35 cellular contexts compared by ENCODE assay signal in genomic region chr10:71438761-71439160, GRCh38. TPM values are rescaled to one million over a fixed set of nuclear protein-coding genes. Genes with fewer than 3 reads are reported as not detected.
"Had no signal": no experiment of that assay in that cellular context is flagged by ENCODE, and none has a peak within 500 bp of the region (broad histone marks: within the 10 kb centered on the region; RNA-seq: fewer than 3 reads in every experiment).

No MANE protein-coding gene starts in this region.

- H3K27me3 Mint-ChIP-seq: activated CD8-positive, alpha-beta T cell treated with anti-CD3 and anti-CD28 coated beads for 36 hours; activated naive CD8-positive, alpha-beta T cell treated with anti-CD3 and anti-CD28 coated beads for 36 hours had no signal

- H3K4me2 ChIP-seq: KMS-11 had no signal

- H3K36me3 Mint-ChIP-seq: activated naive CD8-positive, alpha-beta T cell treated with anti-CD3 and anti-CD28 coated beads for 36 hours had no signal

- H3K4me1 ChIP-seq: Peyer's patch had no signal

- DNase-seq: activated CD4-positive, alpha-beta T cell treated with anti-CD3 and anti-CD28 coated beads, Interleukin-2, amount 10 ng/mL, durations not matched to agents 24 days and 14 days; activated CD4-positive, alpha-beta T cell treated with anti-CD3 and anti-CD28 coated beads, Interleukin-2, amount 50 U/mL, for 4 hours; activated CD8-positive, alpha-beta T cell treated with anti-CD3 and anti-CD28 coated beads for 36 hours; activated effector memory CD4-positive, alpha-beta T cell treated with anti-CD3 and anti-CD28 coated beads, Interleukin-2, amount 50 U/mL, for 16 hours; activated naive CD4-positive, alpha-beta T cell; activated naive CD4-positive, alpha-beta T cell treated with anti-CD3 and anti-CD28 coated beads, Interleukin-2, amount 50 U/mL, for 16 hours; activated naive CD8-positive, alpha-beta T cell treated with anti-CD3 and anti-CD28 coated beads for 36 hours; activated T-cell treated with anti-CD3 and anti-CD28 coated beads, Interleukin-2, amount 50 U/mL, for 1 hour; activated T-cell treated with anti-CD3 and anti-CD28 coated beads, Interleukin-2, amount 50 U/mL, for 72 hours; amniotic stem cell; MM.1S; MV-4-11; NCI-H1092; NCI-H146; NCI-H187; NCI-H2029 treated with DMSO at 0.1 percent for 48 hours; NCI-H2107; NCI-H2171; NCI-H510A; NCI-H526; NCI-H748 treated with DMSO at 0.1 percent for 48 hours; NK-92 treated with Interleukin-12 subunit alpha and Interleukin-12 subunit beta, amount 100 ng/mL, for 24 hours; PC-3; Peyer's patch; RPMI8226; SIG-M5; SW 1271; T-helper 1 cell; T-helper 2 cell; T-helper 9 cell; WERI-Rb-1 had no signal

- H3K4me3 Mint-ChIP-seq: activated CD4-positive, alpha-beta T cell treated with anti-CD3 and anti-CD28 coated beads, Interleukin-2, amount 10 ng/mL, durations not matched to agents 24 days and 14 days; activated CD8-positive, alpha-beta T cell treated with anti-CD3 and anti-CD28 coated beads for 36 hours; activated naive CD8-positive, alpha-beta T cell treated with anti-CD3 and anti-CD28 coated beads for 36 hours; activated T-cell treated with anti-CD3 and anti-CD28 coated beads, Interleukin-2, amount 50 U/mL, for 72 hours; activated T-helper 17 cell treated with anti-CD3 and anti-CD28 coated beads, Interleukin-2, amount 50 U/mL, for 72 hours had no signal

- H3K27ac Mint-ChIP-seq: activated CD4-positive, alpha-beta T cell treated with anti-CD3 and anti-CD28 coated beads, Interleukin-2, amount 10 ng/mL, durations not matched to agents 24 days and 14 days; activated CD8-positive, alpha-beta T cell treated with anti-CD3 and anti-CD28 coated beads for 36 hours; activated naive CD8-positive, alpha-beta T cell treated with anti-CD3 and anti-CD28 coated beads for 36 hours; activated T-cell treated with anti-CD3 and anti-CD28 coated beads, Interleukin-2, amount 50 U/mL, for 72 hours had no signal

- H3K4me1 Mint-ChIP-seq: activated CD4-positive, alpha-beta T cell treated with anti-CD3 and anti-CD28 coated beads, Interleukin-2, amount 10 ng/mL, durations not matched to agents 24 days and 14 days; activated T-helper 17 cell treated with anti-CD3 and anti-CD28 coated beads, Interleukin-2, amount 50 U/mL, for 72 hours had no signal

- H3K4me3 ChIP-seq: cardiac muscle cell, Peyer's patch had no signal

- H3K36me3 ChIP-seq: cardiac muscle cell, Peyer's patch had no signal

- H3K27me3 ChIP-seq: cardiac muscle cell, Peyer's patch had no signal

- H3K27ac ChIP-seq: cardiac muscle cell, KMS-11, Peyer's patch, WERI-Rb-1 had no signal

- H3K9me3 Mint-ChIP-seq: activated CD4-positive, alpha-beta T cell treated with anti-CD3 and anti-CD28 coated beads, Interleukin-2, amount 10 ng/mL, durations not matched to agents 24 days and 14 days; activated CD8-positive, alpha-beta T cell treated with anti-CD3 and anti-CD28 coated beads for 36 hours; activated naive CD8-positive, alpha-beta T cell treated with anti-CD3 and anti-CD28 coated beads for 36 hours; activated T-cell treated with anti-CD3 and anti-CD28 coated beads, Interleukin-2, amount 50 U/mL, for 72 hours; activated T-helper 17 cell treated with anti-CD3 and anti-CD28 coated beads, Interleukin-2, amount 50 U/mL, for 72 hours had no signal

- H3K9me3 ChIP-seq: Peyer's patch had no signal

- ATAC-seq: activated CD8-positive, alpha-beta T cell treated with anti-CD3 and anti-CD28 coated beads for 36 hours; activated T-cell treated with anti-CD3 and anti-CD28 coated beads, Interleukin-2, amount 50 U/mL, for 72 hours; activated T-helper 17 cell treated with anti-CD3 and anti-CD28 coated beads, Interleukin-2, amount 50 U/mL, for 72 hours; PC-3; Right ventricle myocardium inferior had no signal

RNA-seq across cellular contexts. Expression of gene CDH23, which starts 42.0 kb away (rescaled TPM):
- total RNA-seq: PC-3 had no signal
